In the genomic region with DNA sequence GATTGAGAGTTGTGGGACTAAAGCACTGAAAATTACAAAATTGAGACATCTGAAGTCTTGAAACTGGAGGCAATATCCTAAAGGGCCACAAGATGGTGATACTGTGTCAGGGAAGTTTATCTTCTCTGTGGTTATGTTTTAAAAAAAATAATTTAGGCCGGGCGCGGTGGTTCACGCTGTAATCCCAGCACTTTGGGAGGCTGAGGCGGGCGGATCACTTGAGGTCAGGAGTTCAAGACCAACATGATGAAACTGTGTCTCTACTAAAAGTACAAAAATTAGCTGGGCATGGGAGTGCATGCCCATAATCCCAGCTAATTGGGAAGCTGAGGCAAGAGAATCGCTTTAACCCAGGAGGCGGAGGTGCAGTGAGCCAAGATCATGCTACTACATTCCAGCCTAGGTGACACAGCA, we compare ENCODE assay signal across 8 cellular contexts.
DNase-seq lines count a peak whose midpoint lies in the region; ATAC-seq and TF ChIP-seq lines count a peak whose summit lies in the region.

No MANE protein-coding gene starts in this region.

- H3K27me3 ChIP-seq in WERI-Rb-1 (ENCODE audit: insufficient read depth, low read depth, severe bottlenecking) = no peaks in the 10 kb centered on the region

- no peak overlapping the region for H3K4me3 Mint-ChIP-seq in nephron progenitor cell

- H3K36me3 Mint-ChIP-seq in nephron progenitor cell (ENCODE audit: low read depth) = peaks cover 7% of the 10 kb centered on the region

- H3K4me3 ChIP-seq in NB4 (ENCODE audit: low read depth, low read length) (no peak overlapping the region), WERI-Rb-1 (ENCODE audit: low read depth, low read length) (no peak overlapping the region), fibroblast of mammary gland (ENCODE audit: control insufficient read depth, low read depth, low read length) (no peak overlapping the region)

- no peaks in the 10 kb centered on the region for H3K27me3 Mint-ChIP-seq in nephron progenitor cell (ENCODE audit: low read depth, poor library complexity)

- H3K4me1 Mint-ChIP-seq in nephron progenitor cell = no peaks in the 10 kb centered on the region

- no peak overlapping the region for H3K27ac Mint-ChIP-seq in nephron progenitor cell

- H3K36me3 ChIP-seq in WERI-Rb-1 = peaks cover 34% of the 10 kb centered on the region

- H3K27ac ChIP-seq in WERI-Rb-1 = no peak overlapping the region

- H3K9me3 ChIP-seq in WERI-Rb-1 (ENCODE audit: severe bottlenecking) = no peaks in the 10 kb centered on the region

- TF ChIP-seq POLR2A in NB4 (IDR thresholded peaks at IDR 0.05; ENCODE audit: extremely low read depth, insufficient read length) = no peak

- no peaks in the 10 kb centered on the region for H3K9me3 Mint-ChIP-seq in nephron progenitor cell

- TF ChIP-seq CTCF in NB4 (IDR thresholded peaks at IDR 0.05; ENCODE audit: low read depth, low read length) (peak; percentile 58), WERI-Rb-1 (IDR thresholded peaks at IDR 0.05; ENCODE audit: low read depth, low read length) (peak; percentile 35; the same call in 1 of the 2 replicates), fibroblast of mammary gland (conservative IDR thresholded peaks at IDR 0.05; ENCODE audit: control insufficient read depth, insufficient read depth, low read depth, low read length) (peak; percentile 69), nephron progenitor cell (IDR thresholded peaks at IDR 0.05) (peak; percentile 63)

- peak; percentile 69 for ATAC-seq in HG02588 (IDR thresholded peaks at IDR 0.05; ENCODE audit: unreplicated experiment)

- DNase-seq in stimulated activated CD4-positive, alpha-beta T cell treated with anti-CD3 and anti-CD28 coated beads, Interleukin-12 subunit alpha, Interleukin-12 subunit beta, amount 100 ng/mL, for 48 hours (ENCODE audit: low read depth in 2 of 3, low spot score in 1 of 3) = peak in 2 of 3 donors; percentile 5 to 43
- DNase-seq in stimulated activated CD4-positive, alpha-beta T cell treated with anti-CD3 and anti-CD28 coated beads, Interleukin-12 subunit alpha, Interleukin-12 subunit beta, amount 100 ng/mL, for 4 hours = no peak
- DNase-seq in NB4 (ENCODE audit: low read depth) = peak; percentile 69
- DNase-seq in WERI-Rb-1 = peak; percentile 40
- DNase-seq in fibroblast of mammary gland (ENCODE audit: low read depth) = peak; percentile 77
- peak; percentile 13 for DNase-seq in nephron progenitor cell
- no peak for DNase-seq in NK-92 (lab: John Stamatoyannopoulos, UW; ENCODE audit: unreplicated experiment)

Comparison
In these comparisons a context has a peak if more than half of its experiments do, and no peak if none do; other contexts are left out.
1. DNase-seq: peak in stimulated activated CD4-positive, alpha-beta T cell treated with anti-CD3 and anti-CD28 coated beads, Interleukin-12 subunit alpha, Interleukin-12 subunit beta, amount 100 ng/mL, for 48 hours (2 of 3), NB4 (single experiment), WERI-Rb-1 (single experiment), fibroblast of mammary gland (single experiment) and nephron progenitor cell (single experiment); none in stimulated activated CD4-positive, alpha-beta T cell treated with anti-CD3 and anti-CD28 coated beads, Interleukin-12 subunit alpha, Interleukin-12 subunit beta, amount 100 ng/mL, for 4 hours (single experiment) and NK-92 (single experiment).
2. Peak in every context shown above with its lines, with median percentiles within 50 percentile points of each other: CTCF ChIP-seq.